ENCODE assay signal across 24 cellular contexts in genomic region chr13:100594255-100594654, GRCh38. TPM values are rescaled to one million over a fixed set of nuclear protein-coding genes. Genes with fewer than 3 reads are reported as not detected.
A peak's percentile ranks its signal among the peaks of the same experiment; 100 is the strongest.
DNase-seq lines count a peak whose midpoint lies in the region; TF ChIP-seq lines count a peak whose summit lies in the region.
"Had no signal": no experiment of that assay in that cellular context is flagged by ENCODE, and none has a peak within 500 bp of the region (broad histone marks: within the 10 kb centered on the region; RNA-seq: fewer than 3 reads in every experiment).

No MANE protein-coding gene starts in this region.

- DNase-seq in CD14-positive monocyte (ENCODE audit: low spot score) (no peak), adrenal gland (peak; percentile 33 to 84 (median 70)), left kidney (ENCODE audit: low read depth, low spot score) (peak; percentile 7), colonic mucosa (no peak), NCI-H1092 (lab: John Stamatoyannopoulos, UW) (no peak), NCI-H345 treated with DMSO at 0.1 percent for 48 hours (lab: John Stamatoyannopoulos, UW; ENCODE audit: unreplicated experiment) (no peak)
- DNase-seq: AML-193; CD4-positive, alpha-beta memory T cell; CD4-positive, CD25-positive, alpha-beta regulatory T cell; CD8-positive, alpha-beta memory T cell; COR-L47; DMS 273 treated with DMSO at 0.1 percent for 48 hours; DMS153; DMS53; DMS79; DND-41; EL; GDM1 had no signal

- H3K9me3 Mint-ChIP-seq in CD14-positive monocyte: peaks cover 0 to 5% (median 0%) of the 10 kb centered on the region in 7 donors
- H3K9me3 Mint-ChIP-seq: CD8-positive, alpha-beta memory T cell had no signal

- H3K27ac ChIP-seq in adrenal gland: peak overlapping the region in 2 of 5 donors; percentile 13 to 68
- no peak overlapping the region for H3K27ac ChIP-seq in colonic mucosa
- H3K27ac ChIP-seq: 22Rv1; A549; BLaER1 treated with 17β-estradiol and CSF1 and Interleukin-3, amounts not matched to agents 10 nM and 100 nM; C4-2B had no signal

- H3K36me3 Mint-ChIP-seq in CD14-positive monocyte: no peaks in the 10 kb centered on the region
- H3K36me3 Mint-ChIP-seq: CD4-positive, alpha-beta memory T cell; CD4-positive, CD25-positive, alpha-beta regulatory T cell had no signal

- TF ChIP-seq CTCF in CD14-positive monocyte (IDR thresholded peaks at IDR 0.05): peak; percentile 15
- no peak for TF ChIP-seq CTCF in adrenal gland (IDR thresholded peaks at IDR 0.05)
- TF ChIP-seq CTCF in colonic mucosa (IDR thresholded peaks at IDR 0.05): no peak

- no peaks in the 10 kb centered on the region for H3K27me3 ChIP-seq in adrenal gland
- H3K27me3 ChIP-seq in colonic mucosa: no peaks in the 10 kb centered on the region
- H3K27me3 ChIP-seq: BLaER1 treated with 17β-estradiol and CSF1 and Interleukin-3, amounts not matched to agents 10 nM and 100 nM had no signal

- H3K4me1 ChIP-seq in adrenal gland (replicated peaks in 1 of 2): peaks cover 0 to 7% of the 10 kb centered on the region in 2 donors
- no peaks in the 10 kb centered on the region for H3K4me1 ChIP-seq in colonic mucosa
- H3K4me1 ChIP-seq: A549 had no signal

- no peak for TF ChIP-seq POLR2A in adrenal gland (IDR thresholded peaks at IDR 0.05)

- H3K27ac Mint-ChIP-seq in CD14-positive monocyte: no peak overlapping the region
- H3K27ac Mint-ChIP-seq: B cell; CD4-positive, CD25-positive, alpha-beta regulatory T cell; CD8-positive, alpha-beta memory T cell had no signal

- 34 to 48% (median 39%) methylated on average over 8 to 9 of the region's 9 CpGs for WGBS in adrenal gland, 4 donors

- no peaks in the 10 kb centered on the region for H3K4me1 Mint-ChIP-seq in CD14-positive monocyte

- H3K4me3 Mint-ChIP-seq in CD14-positive monocyte: no peak overlapping the region
- H3K4me3 Mint-ChIP-seq: B cell; CD4-positive, alpha-beta memory T cell; CD4-positive, CD25-positive, alpha-beta regulatory T cell; CD8-positive, alpha-beta memory T cell had no signal

- intact Hi-C loops in CD14-positive monocyte (cut with micrococcal nuclease) (no loop called here), adrenal gland (cut with DNase I) (no loop called here), colonic mucosa (cut with DNase I) (no loop called here)

- H3K36me3 ChIP-seq in adrenal gland (replicated peaks in 1 of 2) (no peaks in the 10 kb centered on the region), colonic mucosa (no peaks in the 10 kb centered on the region)
- H3K36me3 ChIP-seq: BLaER1 treated with 17β-estradiol and CSF1 and Interleukin-3, amounts not matched to agents 10 nM and 100 nM had no signal

- H3K9ac ChIP-seq in colonic mucosa (ENCODE audit: low read depth in 2 of 2, low read length in 2 of 2): no peak overlapping the region
- H3K9ac ChIP-seq: BLaER1 treated with 17β-estradiol and CSF1 and Interleukin-3, amounts not matched to agents 10 nM and 100 nM had no signal

- no peaks in the 10 kb centered on the region for H3K9me3 ChIP-seq in adrenal gland (replicated peaks in 1 of 3)
- no peaks in the 10 kb centered on the region for H3K9me3 ChIP-seq in colonic mucosa
- H3K9me3 ChIP-seq: A549 had no signal

- H3K27me3 Mint-ChIP-seq in CD14-positive monocyte (ENCODE audit: low read depth in 3 of 3): peaks cover 0 to 4% (median 2%) of the 10 kb centered on the region in 3 donors
- H3K27me3 Mint-ChIP-seq: B cell; CD4-positive, alpha-beta memory T cell had no signal

- H3K4me3 ChIP-seq in adrenal gland (no peak overlapping the region), colonic mucosa (no peak overlapping the region)
- H3K4me3 ChIP-seq: A549; BLaER1 treated with 17β-estradiol and CSF1 and Interleukin-3, amounts not matched to agents 10 nM and 100 nM; GM12878 had no signal

RNA-seq across cellular contexts. Expression of gene GGACT, which starts 5.7 kb away (rescaled TPM):
- 1 to 10 TPM; 6.5 to 8.3 TPM for polyA plus RNA-seq in CD14-positive monocyte
- total RNA-seq in adrenal gland: 10 to 100 TPM in 5 of 8 donors, 1 to 10 TPM in 3; 5.4 to 16.0 (median 12.4) TPM
- 1 to 10 TPM; 1.8 to 8.5 (median 2.1) TPM for polyA plus RNA-seq in adrenal gland
- total RNA-seq in colonic mucosa: 1 to 10 TPM; 6.7 to 10.0 TPM

Comparison
In these comparisons a context has a peak if more than half of its experiments do, and no peak if none do; other contexts are left out.
1. DNase-seq: peak in adrenal gland (7 of 7) and left kidney (single experiment); none in CD14-positive monocyte (single experiment), colonic mucosa (single experiment), NCI-H1092 (single experiment) and NCI-H345 treated with DMSO at 0.1 percent for 48 hours (single experiment).